Comparison of ENCODE assay signal across 11 cellular contexts in the genomic region with DNA sequence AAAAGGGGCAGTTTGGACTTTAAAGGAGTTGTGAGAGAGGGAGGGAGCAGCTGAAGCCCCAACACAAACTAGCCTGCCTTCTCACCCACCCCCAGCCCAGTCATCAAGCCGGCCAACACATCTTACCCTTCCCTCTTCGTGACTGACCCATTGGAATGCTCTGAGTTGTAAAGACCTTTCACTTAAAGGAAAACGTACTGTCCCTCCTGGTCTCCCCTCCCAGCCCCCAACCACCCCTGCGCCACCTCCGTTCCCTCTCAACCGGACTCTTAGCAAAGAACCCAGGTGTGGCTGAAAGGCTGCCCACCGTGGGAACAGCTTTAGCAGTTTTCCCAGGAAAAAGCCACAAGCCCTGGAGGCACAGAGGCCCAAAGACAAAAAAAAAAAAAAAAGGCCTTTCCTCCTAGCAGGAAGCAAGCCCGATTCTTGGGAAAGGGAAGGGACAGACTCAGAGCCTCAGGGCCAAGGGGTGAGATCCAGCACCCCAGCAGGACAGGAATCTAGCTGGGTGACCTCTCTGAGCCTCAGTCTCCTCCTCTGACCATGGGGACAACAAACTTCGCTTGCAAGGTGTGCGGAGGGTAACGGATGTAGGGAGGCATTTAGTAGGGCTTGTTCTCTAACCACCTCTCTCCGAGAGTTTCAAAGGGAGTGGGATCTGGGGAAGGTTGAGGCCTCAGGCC. TPM values are rescaled to one million over a fixed set of nuclear protein-coding genes. Genes with fewer than 3 reads are reported as not detected.
DNase-seq lines count a peak whose midpoint lies in the region; ATAC-seq, FAIRE-seq and TF ChIP-seq lines count a peak whose summit lies in the region.
"Had no signal": no experiment of that assay in that cellular context is flagged by ENCODE, and none has a peak within 500 bp of the region (broad histone marks: within the 10 kb centered on the region; RNA-seq: fewer than 3 reads in every experiment).

No MANE protein-coding gene starts in this region.

- H4K20me1 ChIP-seq in IMR-90 (ENCODE audit: insufficient read depth, low read length) = no peaks in the 10 kb centered on the region

- H2BK20ac ChIP-seq in IMR-90 (ENCODE audit: low read depth, low read length) = no peak overlapping the region

- H3K9me3 Mint-ChIP-seq in stimulated activated naive B cell treated with anti-CD40 and anti-IgM and Interleukin-4, amounts not matched to agents 10 μg/mL and 1 μg/mL and 100 μg/mL, for 72 hours = no peaks in the 10 kb centered on the region

- peaks cover 32% of the 10 kb centered on the region for H3K27me3 ChIP-seq in IMR-90 (ENCODE audit: control insufficient read depth, insufficient read depth, low read length)
- H3K27me3 ChIP-seq: pancreas had no signal

- in situ Hi-C loops in IMR-90 (cut with MboI; ENCODE audit: low sequenced_read_pairs) = no loop called here
- in situ Hi-C loops in astrocyte of the spinal cord (cut with HindIII; ENCODE audit: low sequenced_read_pairs) = no loop called here

- H3K4me2 ChIP-seq in IMR-90 (ENCODE audit: low read depth, low read length) = peak overlapping the region; percentile 70

- TF ChIP-seq CTCF in IMR-90 (conservative IDR thresholded peaks at IDR 0.05; ENCODE audit: low read depth, low read length) = no peak
- no peak for TF ChIP-seq CTCF in astrocyte of the spinal cord (IDR thresholded peaks at IDR 0.05; ENCODE audit: low read depth, low read length)
- TF ChIP-seq CTCF in kidney (IDR thresholded peaks at IDR 0.05; ENCODE audit: borderline replicate concordance, extremely low read depth, insufficient read depth) = no peak

- peak overlapping the region; percentile 33; the same call in 1 of the 2 replicates for H2AK5ac ChIP-seq in IMR-90 (ENCODE audit: low read depth, low read length)

- no peak overlapping the region for H2AK9ac ChIP-seq in IMR-90 (replicated peaks; ENCODE audit: low read depth, low read length, poor library complexity)

- DNase-seq in IMR-90 = peak; percentile 37
- no peak for DNase-seq in astrocyte of the spinal cord (ENCODE audit: low read depth, low spot score)
- peak; percentile 51 for DNase-seq in kidney
- DNase-seq in stimulated activated naive B cell treated with anti-CD40 and anti-IgM and Interleukin-4, amounts not matched to agents 10 μg/mL and 1 μg/mL and 100 μg/mL, for 72 hours = no peak
- DNase-seq in A172 (ENCODE audit: low spot score) = no peak
- DNase-seq: NCI-H1694 treated with DMSO at 0.1 percent for 48 hours; pancreas; stimulated activated naive CD4-positive, alpha-beta T cell treated with Interleukin-2 at 50 U/mL for 16 hours had no signal

- H4K8ac ChIP-seq in IMR-90 (ENCODE audit: low read depth in 2 of 2, low read length in 2 of 2) = peak overlapping the region; percentile 80 to 87; a peak in 3 of 4 replicates

- H3K36me3 Mint-ChIP-seq in stimulated activated naive B cell treated with anti-CD40 and anti-IgM and Interleukin-4, amounts not matched to agents 10 μg/mL and 1 μg/mL and 100 μg/mL, for 72 hours = no peaks in the 10 kb centered on the region

- CTCF ChIA-PET in IMR-90 (lab: Yijun Ruan, JAX) = no interaction called here

- H3K9me3 ChIP-seq in IMR-90 (ENCODE audit: control insufficient read depth, insufficient read depth, low read length) (no peaks in the 10 kb centered on the region), kidney (ENCODE audit: control insufficient read depth in 1 of 2, low read length in 2 of 2) (no peaks in the 10 kb centered on the region)
- H3K9me3 ChIP-seq: pancreas had no signal

- POLR2A ChIA-PET in IMR-90 (lab: Charles Lee; ENCODE audit: unreplicated experiment) = no interaction called here

- no peaks in the 10 kb centered on the region for H3K36me3 ChIP-seq in IMR-90 (ENCODE audit: control insufficient read depth, insufficient read depth, low read length)
- H3K36me3 ChIP-seq in kidney (ENCODE audit: control insufficient read depth in 1 of 2, insufficient read depth in 2 of 2, low read length in 2 of 2) = no peaks in the 10 kb centered on the region
- H3K36me3 ChIP-seq: pancreas had no signal

- no peak overlapping the region for H3K56ac ChIP-seq in IMR-90 (ENCODE audit: extremely low read depth, insufficient read depth, low read length)

- H4K5ac ChIP-seq in IMR-90 (ENCODE audit: low read depth, low read length) = peak overlapping the region; percentile 21

- no peak overlapping the region for H2BK5ac ChIP-seq in IMR-90 (ENCODE audit: low read depth, low read length, poor library complexity, severe bottlenecking)

- H3K9me1 ChIP-seq in IMR-90 (ENCODE audit: insufficient read depth, low read length) = no peaks in the 10 kb centered on the region

- H3K4me3 ChIP-seq in IMR-90 (ENCODE audit: insufficient read depth, low read depth, low read length) (peak overlapping the region; percentile 33; the same call in 1 of the 2 replicates), astrocyte of the spinal cord (ENCODE audit: low read depth, low read length) (peak overlapping the region; percentile 44), kidney (ENCODE audit: low read length in 2 of 2) (peak overlapping the region in 1 of 2 donors; percentile 54)

- peak overlapping the region; percentile 38; the same call in 1 of the 2 replicates for H3K4ac ChIP-seq in IMR-90 (ENCODE audit: low read depth, low read length)

- BruUV-seq in IMR-90 (replicated peaks; lab: Mats Ljungman, UMichigan) = no TSS peak

- H3K4me1 Mint-ChIP-seq in stimulated activated naive B cell treated with anti-CD40 and anti-IgM and Interleukin-4, amounts not matched to agents 10 μg/mL and 1 μg/mL and 100 μg/mL, for 72 hours = peaks cover 5 to 6% of the 10 kb centered on the region in 2 donors

- WGBS in IMR-90 (ENCODE audit: extremely low coverage in 2 of 2, insufficient read length in 1 of 2), 2 experiments = 100% methylated on average over 1 of the region's 12 CpGs; no CpG with 5 or more reads in 1 of the 2 experiments

- peaks cover 3% of the 10 kb centered on the region; the same call in 1 of the 2 replicates for H3K4me1 ChIP-seq in IMR-90 (ENCODE audit: control insufficient read depth, insufficient read depth, low read length)
- peaks cover 0 to 2% of the 10 kb centered on the region in 2 donors for H3K4me1 ChIP-seq in kidney (ENCODE audit: control insufficient read depth in 1 of 2, insufficient read depth in 1 of 2, low read depth in 1 of 2, low read length in 2 of 2)
- H3K4me1 ChIP-seq: pancreas had no signal

- no peak for FAIRE-seq in kidney (lab: Jason Lieb, UNC)
- FAIRE-seq: pancreas had no signal

- no peak overlapping the region for H3K18ac ChIP-seq in IMR-90 (ENCODE audit: low read depth, low read length)

- peak overlapping the region; percentile 14; the same call in 1 of the 2 replicates for H3K14ac ChIP-seq in IMR-90 (replicated peaks; ENCODE audit: low read depth, low read length)

- peak overlapping the region; percentile 77 to 80 for H3K4me3 Mint-ChIP-seq in stimulated activated naive B cell treated with anti-CD40 and anti-IgM and Interleukin-4, amounts not matched to agents 10 μg/mL and 1 μg/mL and 100 μg/mL, for 72 hours

- H3K27ac ChIP-seq in IMR-90 (ENCODE audit: insufficient read depth, low read length) = no peak overlapping the region
- no peak overlapping the region for H3K27ac ChIP-seq in kidney (ENCODE audit: low read depth in 2 of 2, low read length in 2 of 2)
- H3K27ac ChIP-seq: pancreas had no signal

- dilution Hi-C loops in IMR-90 (cut with HindIII; ENCODE audit: low sequenced_read_pairs, unreplicated experiment) = no loop called here

- H2AFZ ChIP-seq in IMR-90 (replicated peaks; ENCODE audit: low read length, poor library complexity) = peak overlapping the region; percentile 94

- 0 out of 2 replicates have a peak overlapping the region, but pooled peaks have one; percentile 42 for H3K23ac ChIP-seq in IMR-90 (ENCODE audit: low read depth, low read length)

- no peak for TF ChIP-seq POLR2A in IMR-90 (IDR thresholded peaks at IDR 0.05; ENCODE audit: low read depth, low read length)

- peak overlapping the region; percentile 47 for H3K27ac Mint-ChIP-seq in stimulated activated naive B cell treated with anti-CD40 and anti-IgM and Interleukin-4, amounts not matched to agents 10 μg/mL and 1 μg/mL and 100 μg/mL, for 72 hours

- H2BK120ac ChIP-seq in IMR-90 (ENCODE audit: low read depth, low read length) = no peak overlapping the region

- peak overlapping the region; percentile 70; the same call in 1 of the 3 replicates for H2BK15ac ChIP-seq in IMR-90 (ENCODE audit: low read depth, low read length)

- peaks cover 33 to 62% of the 10 kb centered on the region in 2 donors for H3K27me3 Mint-ChIP-seq in stimulated activated naive B cell treated with anti-CD40 and anti-IgM and Interleukin-4, amounts not matched to agents 10 μg/mL and 1 μg/mL and 100 μg/mL, for 72 hours

- no peak overlapping the region for H4K91ac ChIP-seq in IMR-90 (ENCODE audit: insufficient read depth, low read depth, low read length)

- H3K9ac ChIP-seq in IMR-90 (ENCODE audit: low read depth, low read length) (peak overlapping the region; percentile 30), kidney (ENCODE audit: low read length in 2 of 2) (peak overlapping the region in 1 of 2 donors; percentile 5)

- intact Hi-C loops in IMR-90 (cut with micrococcal nuclease) (no loop called here), kidney (cut with DNase I) (no loop called here)

- no peak for TF ChIP-seq RAD21 in IMR-90 (IDR thresholded peaks at IDR 0.05; ENCODE audit: low read length)

- no peaks in the 10 kb centered on the region for H3K79me1 ChIP-seq in IMR-90 (ENCODE audit: low read depth in 1 of 2, low read length in 2 of 2)

- ATAC-seq in IMR-90 (ENCODE audit: low read depth) (no peak), HG02885 (IDR thresholded peaks at IDR 0.05; ENCODE audit: poor library complexity, unreplicated experiment) (no peak), GM18868 (IDR thresholded peaks at IDR 0.05; ENCODE audit: unreplicated experiment) (no peak)
- ATAC-seq in stimulated activated naive B cell treated with anti-CD40 and anti-IgM and Interleukin-4, amounts not matched to agents 10 μg/mL and 1 μg/mL and 100 μg/mL, for 72 hours (replicated peaks) = peak in 1 of 2 donors; percentile 3

TF ChIP-seq in IMR-90, 13 proteins besides CTCF, POLR2A, EP300 and RAD21 (continues in another document):
- TF ChIP-seq MAZ (IDR thresholded peaks at IDR 0.05; ENCODE audit: borderline replicate concordance, low read depth, low read length) (no peak), MXI1 (IDR thresholded peaks at IDR 0.05; ENCODE audit: borderline replicate concordance, low read depth, low read length) (no peak)

RNA-seq across cellular contexts. Expression of gene CYP11A1, which starts 2.4 kb away (rescaled TPM):
- total RNA-seq in IMR-90 (2012; rRNA removed) = 0.18 and 0.28 TPM in 2 replicates
- 0.46 and 0.50 TPM in 2 replicates for polyA plus RNA-seq in IMR-90 (2012; rRNA removed)
- 0.17 and 0.60 TPM in 2 replicates for polyA plus RNA-seq in IMR-90 (2012; cell fraction: cytosol; rRNA removed)
- 0.23 and 0.26 TPM in 2 replicates for polyA plus RNA-seq in IMR-90 (2012; cell fraction: nucleus; rRNA removed; ENCODE audit: low replicate concordance)
- total RNA-seq in kidney = 0.13 TPM
- 2.7 TPM for polyA plus RNA-seq in kidney (ENCODE audit: insufficient read depth, low read depth, low replicate concordance)
- total RNA-seq in A172 (2014; rRNA removed; shearing (Covaris generic)) = 1.2 TPM in 1 of 2 replicates, not detected in the other
- total RNA-seq: dermis microvascular lymphatic vessel endothelial cell had no signal

Comparison
In these comparisons a context has a peak if more than half of its experiments do, and no peak if none do; other contexts are left out.
1. DNase-seq: peak in IMR-90 (single experiment) and kidney (single experiment); none in astrocyte of the spinal cord (single experiment), stimulated activated naive B cell treated with anti-CD40 and anti-IgM and Interleukin-4, amounts not matched to agents 10 μg/mL and 1 μg/mL and 100 μg/mL, for 72 hours (single experiment) and A172 (single experiment).